23 cellular contexts compared by ENCODE assay signal in the genomic region with DNA sequence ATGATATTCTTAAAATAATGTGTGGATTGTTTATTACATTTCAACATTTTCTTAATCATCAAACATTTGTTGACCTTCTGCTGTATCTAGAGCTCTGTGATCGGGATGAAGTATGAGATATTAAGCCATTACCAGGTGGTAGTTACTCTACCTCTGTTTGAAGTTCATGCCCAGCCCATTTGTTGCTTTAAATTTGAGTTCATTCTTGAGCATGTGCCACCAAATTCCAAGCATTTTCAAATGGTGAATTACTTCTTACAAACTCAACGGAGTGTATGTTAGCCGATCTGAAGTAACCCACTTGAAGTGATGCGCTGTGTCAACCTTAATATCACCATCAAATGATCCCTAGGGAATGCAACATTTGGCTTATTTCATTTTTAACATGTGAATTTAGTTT. TPM values are rescaled to one million over a fixed set of nuclear protein-coding genes. Genes with fewer than 3 reads are reported as not detected.
"Had no signal": no experiment of that assay in that cellular context is flagged by ENCODE, and none has a peak within 500 bp of the region (broad histone marks: within the 10 kb centered on the region; RNA-seq: fewer than 3 reads in every experiment).

No MANE protein-coding gene starts in this region.

- H3K4me3 ChIP-seq: cardiac muscle cell, dorsolateral prefrontal cortex, spleen, testis, upper lobe of left lung had no signal

- H3K36me3 Mint-ChIP-seq: activated naive CD4-positive, alpha-beta T cell treated with anti-CD3 and anti-CD28 coated beads, Interleukin-2, amount 10 ng/mL, durations not matched to agents 7 days and 5 days; mesothelial cell of epicardium; natural killer cell treated with Interleukin-12 subunit alpha and Interleukin-12 subunit beta and Interleukin-15 and Interleukin-18, amount 100 ng/mL, for 72 hours; stimulated activated memory B cell treated with anti-CD40 and anti-IgM and Interleukin-4, amounts not matched to agents 10 μg/mL and 1 μg/mL and 100 μg/mL, for 72 hours had no signal

- H3K4me1 ChIP-seq: parathyroid adenoma, testis, upper lobe of left lung had no signal

- H3K27ac Mint-ChIP-seq: activated CD4-positive, alpha-beta T cell treated with anti-CD3 and anti-CD28 coated beads, Interleukin-2, amount 10 ng/mL, durations not matched to agents 7 days and 5 days; activated CD8-positive, alpha-beta T cell treated with anti-CD3 and anti-CD28 coated beads, Interleukin-2, amount 10 ng/mL, durations not matched to agents 7 days and 5 days; activated naive CD4-positive, alpha-beta T cell treated with anti-CD3 and anti-CD28 coated beads, Interleukin-2, amount 10 ng/mL, durations not matched to agents 7 days and 5 days; activated naive CD8-positive, alpha-beta T cell treated with anti-CD3 and anti-CD28 coated beads, Interleukin-2, amount 50 U/mL, for 24 hours; activated T-cell treated with anti-CD3 and anti-CD28 coated beads, Interleukin-2, amount 50 U/mL, for 24 hours; activated T-helper 2 cell treated with anti-CD3 and anti-CD28 coated beads, Interferon-gamma antibody, Interleukin-2, Interleukin-4, amounts not matched to agents 10 μg/mL and 5 μg/mL and 100 μg/mL, durations not matched to agents 14 hours and 24 hours and 36 hours; mesothelial cell of epicardium; stimulated activated memory B cell treated with anti-CD40 and anti-IgM and Interleukin-4, amounts not matched to agents 10 μg/mL and 1 μg/mL and 100 μg/mL, for 72 hours had no signal

- H3K9ac ChIP-seq: parathyroid adenoma had no signal

- H3K27me3 Mint-ChIP-seq: activated naive CD4-positive, alpha-beta T cell treated with anti-CD3 and anti-CD28 coated beads, Interleukin-2, amount 10 ng/mL, durations not matched to agents 7 days and 5 days; activated naive CD8-positive, alpha-beta T cell treated with anti-CD3 and anti-CD28 coated beads, Interleukin-2, amount 50 U/mL, for 24 hours; activated T-cell treated with anti-CD3 and anti-CD28 coated beads, Interleukin-2, amount 50 U/mL, for 24 hours; natural killer cell treated with Interleukin-12 subunit alpha and Interleukin-12 subunit beta and Interleukin-15 and Interleukin-18, amount 100 ng/mL, for 72 hours; stimulated activated memory B cell treated with anti-CD40 and anti-IgM and Interleukin-4, amounts not matched to agents 10 μg/mL and 1 μg/mL and 100 μg/mL, for 72 hours had no signal

- DNase-seq: activated CD4-positive, alpha-beta T cell treated with anti-CD3 and anti-CD28 coated beads, Interleukin-2, amount 10 ng/mL, durations not matched to agents 7 days and 5 days; activated CD8-positive, alpha-beta T cell treated with anti-CD3 and anti-CD28 coated beads, Interleukin-2, amount 10 ng/mL, durations not matched to agents 7 days and 5 days; activated naive CD4-positive, alpha-beta T cell treated with anti-CD3 and anti-CD28 coated beads, Interleukin-2, amount 10 ng/mL, durations not matched to agents 7 days and 5 days; activated naive CD8-positive, alpha-beta T cell treated with anti-CD3 and anti-CD28 coated beads, Interleukin-2, amount 50 U/mL, for 24 hours; activated T-cell treated with anti-CD3 and anti-CD28 coated beads, Interleukin-2, amount 50 U/mL, for 24 hours; anterior cingulate cortex; dorsolateral prefrontal cortex; foreskin melanocyte; head of caudate nucleus; spleen; stimulated activated CD4-positive, alpha-beta T cell treated with anti-CD3 and anti-CD28 coated beads, Interleukin-4, amount 100 ng/mL, for 4 hours; T1000; testis; upper lobe of left lung had no signal

- H2AFZ ChIP-seq: parathyroid adenoma had no signal

- H3K4me3 Mint-ChIP-seq: activated CD4-positive, alpha-beta T cell treated with anti-CD3 and anti-CD28 coated beads, Interleukin-2, amount 10 ng/mL, durations not matched to agents 7 days and 5 days; activated CD8-positive, alpha-beta T cell treated with anti-CD3 and anti-CD28 coated beads, Interleukin-2, amount 10 ng/mL, durations not matched to agents 7 days and 5 days; activated naive CD4-positive, alpha-beta T cell treated with anti-CD3 and anti-CD28 coated beads, Interleukin-2, amount 10 ng/mL, durations not matched to agents 7 days and 5 days; activated naive CD8-positive, alpha-beta T cell treated with anti-CD3 and anti-CD28 coated beads, Interleukin-2, amount 50 U/mL, for 24 hours; activated T-cell treated with anti-CD3 and anti-CD28 coated beads, Interleukin-2, amount 50 U/mL, for 24 hours; mesothelial cell of epicardium; natural killer cell treated with Interleukin-12 subunit alpha and Interleukin-12 subunit beta and Interleukin-15 and Interleukin-18, amount 100 ng/mL, for 72 hours; stimulated activated memory B cell treated with anti-CD40 and anti-IgM and Interleukin-4, amounts not matched to agents 10 μg/mL and 1 μg/mL and 100 μg/mL, for 72 hours had no signal

- ATAC-seq: activated CD8-positive, alpha-beta T cell treated with anti-CD3 and anti-CD28 coated beads, Interleukin-2, amount 10 ng/mL, durations not matched to agents 7 days and 5 days; activated naive CD8-positive, alpha-beta T cell treated with anti-CD3 and anti-CD28 coated beads, Interleukin-2, amount 50 U/mL, for 24 hours; natural killer cell treated with Interleukin-12 subunit alpha and Interleukin-12 subunit beta and Interleukin-15 and Interleukin-18, amount 100 ng/mL, for 72 hours; stimulated activated memory B cell treated with anti-CD40 and anti-IgM and Interleukin-4, amounts not matched to agents 10 μg/mL and 1 μg/mL and 100 μg/mL, for 72 hours had no signal

- H3K9me3 ChIP-seq: spleen, testis, upper lobe of left lung had no signal

- H3K79me2 ChIP-seq: parathyroid adenoma had no signal

- H3K36me3 ChIP-seq: cardiac muscle cell, spleen, upper lobe of left lung had no signal

- H3K27ac ChIP-seq: cardiac muscle cell, parathyroid adenoma, spleen, testis, upper lobe of left lung had no signal

- H3K9me3 Mint-ChIP-seq: activated naive CD4-positive, alpha-beta T cell treated with anti-CD3 and anti-CD28 coated beads, Interleukin-2, amount 10 ng/mL, durations not matched to agents 7 days and 5 days; activated naive CD8-positive, alpha-beta T cell treated with anti-CD3 and anti-CD28 coated beads, Interleukin-2, amount 50 U/mL, for 24 hours; activated T-cell treated with anti-CD3 and anti-CD28 coated beads, Interleukin-2, amount 50 U/mL, for 24 hours; activated T-helper 2 cell treated with anti-CD3 and anti-CD28 coated beads, Interferon-gamma antibody, Interleukin-2, Interleukin-4, amounts not matched to agents 10 μg/mL and 5 μg/mL and 100 μg/mL, durations not matched to agents 14 hours and 24 hours and 36 hours; mesothelial cell of epicardium; natural killer cell treated with Interleukin-12 subunit alpha and Interleukin-12 subunit beta and Interleukin-15 and Interleukin-18, amount 100 ng/mL, for 72 hours; stimulated activated memory B cell treated with anti-CD40 and anti-IgM and Interleukin-4, amounts not matched to agents 10 μg/mL and 1 μg/mL and 100 μg/mL, for 72 hours had no signal

- H3K27me3 ChIP-seq: cardiac muscle cell, dorsolateral prefrontal cortex, spleen, testis, upper lobe of left lung had no signal

RNA-seq across cellular contexts. Expression of a gene that starts 7.3 kb away (rescaled TPM):
- total RNA-seq: cardiac muscle cell, epithelial cell of proximal tubule, fibroblast of lung, kidney epithelial cell, mesothelial cell of epicardium had no signal
- polyA plus RNA-seq: cardiac muscle cell, fibroblast of lung had no signal
